In the genomic region with DNA sequence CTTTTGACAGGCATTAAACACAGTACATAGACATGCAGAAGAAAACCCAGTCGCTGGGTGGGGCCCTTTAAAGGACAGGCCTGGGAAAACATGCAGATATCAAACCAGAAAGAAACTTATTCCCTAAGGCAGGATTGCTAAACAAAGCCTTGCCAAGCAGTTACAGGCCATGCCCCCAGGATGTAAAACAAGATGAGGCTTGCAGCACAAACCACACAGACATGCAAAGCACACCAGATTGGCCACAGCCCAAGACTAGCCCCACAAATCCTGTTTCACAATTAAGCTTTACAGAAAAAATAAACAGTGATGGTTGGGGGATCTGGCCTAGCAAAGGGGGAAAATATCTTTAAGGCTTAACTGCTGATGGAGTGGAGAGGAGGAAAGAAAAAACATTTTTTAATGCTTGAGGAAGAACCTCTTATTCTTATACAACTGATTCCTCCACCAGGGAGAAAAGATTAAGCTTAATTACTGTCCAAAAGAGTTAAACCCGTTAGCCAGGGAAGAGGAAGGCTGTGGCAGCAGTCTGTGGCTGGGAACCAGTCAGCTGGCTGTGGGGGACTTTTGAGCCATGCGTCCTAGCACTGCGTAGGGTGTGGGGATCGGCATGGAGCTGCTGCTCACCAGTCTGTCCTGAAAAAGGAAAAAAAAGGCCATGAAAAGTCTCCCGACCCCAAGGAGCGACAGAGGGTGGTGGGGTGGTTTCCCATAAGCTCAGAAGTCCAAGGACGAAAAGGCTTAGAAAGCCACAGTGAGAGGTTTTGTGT, we compare ENCODE assay signal across 9 cellular contexts. TPM values are rescaled to one million over a fixed set of nuclear protein-coding genes. Genes with fewer than 3 reads are reported as not detected.
A peak's percentile ranks its signal among the peaks of the same experiment; 100 is the strongest.
DNase-seq lines count a peak whose midpoint lies in the region; ATAC-seq and TF ChIP-seq lines count a peak whose summit lies in the region.
"Had no signal": no experiment of that assay in that cellular context is flagged by ENCODE, and none has a peak within 500 bp of the region (broad histone marks: within the 10 kb centered on the region; RNA-seq: fewer than 3 reads in every experiment).

No MANE protein-coding gene starts in this region.

- no peak for TF ChIP-seq POLR2A in thyroid gland (IDR thresholded peaks at IDR 0.05)

- no peaks in the 10 kb centered on the region for H3K27me3 ChIP-seq in BLaER1 treated with 17β-estradiol and CSF1 and Interleukin-3, amounts not matched to agents 10 nM and 100 nM
- no peaks in the 10 kb centered on the region for H3K27me3 ChIP-seq in thyroid gland

- no peaks in the 10 kb centered on the region for H4K20me1 ChIP-seq in BLaER1 treated with 17β-estradiol and CSF1 and Interleukin-3, amounts not matched to agents 10 nM and 100 nM

- H3K27me3 Mint-ChIP-seq in effector memory CD8-positive, alpha-beta T cell: peaks cover 0 to 9% of the 10 kb centered on the region in 2 donors

- H3K36me3 Mint-ChIP-seq in effector memory CD8-positive, alpha-beta T cell (ENCODE audit: insufficient read depth): no peaks in the 10 kb centered on the region

- no peak for TF ChIP-seq CTCF in fibroblast of pulmonary artery (IDR thresholded peaks at IDR 0.05; ENCODE audit: low read length, missing control alignments)
- no peak for TF ChIP-seq CTCF in thyroid gland (IDR thresholded peaks at IDR 0.05)

- H3K36me3 ChIP-seq in BLaER1 treated with 17β-estradiol and CSF1 and Interleukin-3, amounts not matched to agents 10 nM and 100 nM: no peaks in the 10 kb centered on the region
- no peaks in the 10 kb centered on the region for H3K36me3 ChIP-seq in thyroid gland
- H3K36me3 ChIP-seq: left ventricle myocardium inferior had no signal

- WGBS in thyroid gland, 2 donors: 73 to 83% methylated on average over 8 of the region's 8 CpGs

- intact Hi-C loops in thyroid gland (cut with DNase I): no loop called here

- H3K9ac ChIP-seq in BLaER1 treated with 17β-estradiol and CSF1 and Interleukin-3, amounts not matched to agents 10 nM and 100 nM: peak overlapping the region in 2 of 11 experiments; percentile 26 to 41; a peak in 3 of 22 replicates

- no peaks in the 10 kb centered on the region for H3K4me1 Mint-ChIP-seq in effector memory CD8-positive, alpha-beta T cell (ENCODE audit: low read depth in 2 of 2)

- peak overlapping the region in 7 of 11 experiments; percentile 3 to 52 (median 17); a peak in 9 of 22 replicates for H3K4me2 ChIP-seq in BLaER1 treated with 17β-estradiol and CSF1 and Interleukin-3, amounts not matched to agents 10 nM and 100 nM

- peak; percentile 48 for ATAC-seq in GM21825 (IDR thresholded peaks at IDR 0.05; ENCODE audit: unreplicated experiment)
- no peak for ATAC-seq in HG03139 (IDR thresholded peaks at IDR 0.05; ENCODE audit: unreplicated experiment)
- no peak for ATAC-seq in effector memory CD8-positive, alpha-beta T cell (replicated peaks)

- peak overlapping the region in 7 of 11 experiments; percentile 24 to 59 (median 47); a peak in 11 of 22 replicates for H3K27ac ChIP-seq in BLaER1 treated with 17β-estradiol and CSF1 and Interleukin-3, amounts not matched to agents 10 nM and 100 nM
- H3K27ac ChIP-seq in thyroid gland: no peak overlapping the region
- H3K27ac ChIP-seq: left ventricle myocardium inferior had no signal

- peaks cover 0 to 12% (median 1%) of the 10 kb centered on the region in 10 experiments; a peak in 6 of 20 replicates for H3K4me1 ChIP-seq in BLaER1 treated with 17β-estradiol and CSF1 and Interleukin-3, amounts not matched to agents 10 nM and 100 nM
- H3K4me1 ChIP-seq in thyroid gland: no peaks in the 10 kb centered on the region
- H3K4me1 ChIP-seq: left ventricle myocardium inferior had no signal

- H3K27ac Mint-ChIP-seq in effector memory CD8-positive, alpha-beta T cell: no peak overlapping the region

- DNase-seq in NCI-H526 (lab: John Stamatoyannopoulos, UW) (peak; percentile 62 to 71), fibroblast of pulmonary artery (ENCODE audit: low read depth) (peak; percentile 77), thyroid gland (no peak), T-helper 2 cell (no peak)
- DNase-seq in effector memory CD8-positive, alpha-beta T cell: no peak
- DNase-seq: left ventricle myocardium inferior had no signal

- no peak overlapping the region for H3K4me3 ChIP-seq in BLaER1 treated with 17β-estradiol and CSF1 and Interleukin-3, amounts not matched to agents 10 nM and 100 nM
- H3K4me3 ChIP-seq in fibroblast of pulmonary artery (replicated peaks; ENCODE audit: low read depth, low read length) (no peak overlapping the region), thyroid gland (replicated peaks in 1 of 3) (no peak overlapping the region)
- H3K4me3 ChIP-seq: left ventricle myocardium inferior had no signal

- no peaks in the 10 kb centered on the region for H3K9me3 Mint-ChIP-seq in effector memory CD8-positive, alpha-beta T cell

- no peak overlapping the region for H3K4me3 Mint-ChIP-seq in effector memory CD8-positive, alpha-beta T cell

- H3K9me3 ChIP-seq in BLaER1 treated with 17β-estradiol and CSF1 and Interleukin-3, amounts not matched to agents 10 nM and 100 nM (replicated peaks in 1 of 11): peaks cover 4 to 17% (median 12%) of the 10 kb centered on the region in 11 experiments; a peak in 17 of 22 replicates
- H3K9me3 ChIP-seq in thyroid gland: no peaks in the 10 kb centered on the region

RNA-seq across cellular contexts. Expression of a gene that starts 28.4 kb away (rescaled TPM):
- total RNA-seq in thyroid gland: not detected

Comparison
In these comparisons a context has a peak if more than half of its experiments do, and no peak if none do; other contexts are left out.
1. H3K27ac ChIP-seq: peak in BLaER1 treated with 17β-estradiol and CSF1 and Interleukin-3, amounts not matched to agents 10 nM and 100 nM (7 of 11); none in thyroid gland (0 of 3).
2. DNase-seq: peak in NCI-H526 (2 of 2) and fibroblast of pulmonary artery (single experiment); none in thyroid gland (0 of 2), T-helper 2 cell (0 of 5) and effector memory CD8-positive, alpha-beta T cell (0 of 3).